In genomic region chr13:106105153-106105552, GRCh38 we compare ENCODE assay signal across 19 cellular contexts.
A peak's percentile ranks its signal among the peaks of the same experiment; 100 is the strongest.
DNase-seq lines count a peak whose midpoint lies in the region; FAIRE-seq and TF ChIP-seq lines count a peak whose summit lies in the region.
"Had no signal": no experiment of that assay in that cellular context is flagged by ENCODE, and none has a peak within 500 bp of the region (broad histone marks: within the 10 kb centered on the region; RNA-seq: fewer than 3 reads in every experiment).

No MANE protein-coding gene starts in this region.

- no peaks in the 10 kb centered on the region for H3K36me3 Mint-ChIP-seq in activated T-cell treated with anti-CD3 and anti-CD28 coated beads, Interleukin-2, amount 50 U/mL, for 24 hours (ENCODE audit: low read depth)
- H3K36me3 Mint-ChIP-seq in mesothelial cell of epicardium = no peaks in the 10 kb centered on the region
- H3K36me3 Mint-ChIP-seq: activated naive CD4-positive, alpha-beta T cell treated with anti-CD3 and anti-CD28 coated beads, Interleukin-2, amount 50 U/mL, for 24 hours; CD14-positive monocyte; natural killer cell treated with Interleukin-12 subunit alpha and Interleukin-12 subunit beta and Interleukin-15 and Interleukin-18, amount 100 ng/mL, for 72 hours had no signal

- no peaks in the 10 kb centered on the region for H3K9me3 ChIP-seq in osteoblast (ENCODE audit: low read depth, low read length)
- H3K9me3 ChIP-seq: ascending aorta, tibial nerve had no signal

- H3K4me2 ChIP-seq in osteoblast (ENCODE audit: insufficient read depth, low read length) = no peak overlapping the region

- H3K27ac Mint-ChIP-seq in activated T-cell treated with anti-CD3 and anti-CD28 coated beads, Interleukin-2, amount 50 U/mL, for 24 hours = no peak overlapping the region
- H3K27ac Mint-ChIP-seq in mesothelial cell of epicardium = no peak overlapping the region
- H3K27ac Mint-ChIP-seq: activated naive CD4-positive, alpha-beta T cell treated with anti-CD3 and anti-CD28 coated beads, Interleukin-2, amount 50 U/mL, for 24 hours; activated T-helper 1 cell treated with anti-CD3 and anti-CD28 coated beads, Interleukin-12 subunit alpha, Interleukin-12 subunit beta, Interleukin-2, Interleukin-4 antibody, amounts not matched to agents 30 ng/mL and 10 ng/mL and 1 ng/mL, durations not matched to agents 14 hours and 24 hours and 36 hours; natural killer cell treated with Interleukin-12 subunit alpha and Interleukin-12 subunit beta and Interleukin-15 and Interleukin-18, amount 100 ng/mL, for 72 hours; T-helper 2 cell treated with Interferon-gamma antibody and Interleukin-4, amounts not matched to agents 5 μg/mL and 100 μg/mL, for 36 hours had no signal

- H3K4me3 Mint-ChIP-seq in activated T-cell treated with anti-CD3 and anti-CD28 coated beads, Interleukin-2, amount 50 U/mL, for 24 hours = no peak overlapping the region
- H3K4me3 Mint-ChIP-seq in mesothelial cell of epicardium = no peak overlapping the region
- H3K4me3 Mint-ChIP-seq: activated naive CD4-positive, alpha-beta T cell treated with anti-CD3 and anti-CD28 coated beads, Interleukin-2, amount 50 U/mL, for 24 hours; activated T-helper 1 cell treated with anti-CD3 and anti-CD28 coated beads, Interleukin-12 subunit alpha, Interleukin-12 subunit beta, Interleukin-2, Interleukin-4 antibody, amounts not matched to agents 30 ng/mL and 10 ng/mL and 1 ng/mL, durations not matched to agents 14 hours and 24 hours and 36 hours; CD14-positive monocyte; natural killer cell treated with Interleukin-12 subunit alpha and Interleukin-12 subunit beta and Interleukin-15 and Interleukin-18, amount 100 ng/mL, for 72 hours; T-helper 2 cell treated with Interferon-gamma antibody and Interleukin-4, amounts not matched to agents 5 μg/mL and 100 μg/mL, for 36 hours had no signal

- peak; percentile 23 for DNase-seq in EH (ENCODE audit: low read depth)
- peak; percentile 42 for DNase-seq in NCI-H226
- peak; percentile 91 for DNase-seq in bronchial epithelial cell (ENCODE audit: low read depth)
- DNase-seq in osteoblast (ENCODE audit: insufficient read length, low spot score, missing footprints) = no peak
- no peak for DNase-seq in activated naive CD4-positive, alpha-beta T cell (lab: John Stamatoyannopoulos, UW)
- no peak for DNase-seq in GDM1 (lab: John Stamatoyannopoulos, UW)
- DNase-seq in activated T-cell treated with anti-CD3 and anti-CD28 coated beads, Interleukin-2, amount 50 U/mL, for 24 hours = no peak
- no peak for DNase-seq in mesothelial cell of epicardium (ENCODE audit: low spot score in 2 of 2, unreplicated experiment in 2 of 2)
- DNase-seq: NCI-H1436 treated with DMSO at 0.1 percent for 48 hours; NCI-H510A treated with DMSO at 0.1 percent for 48 hours; stimulated activated CD8-positive, alpha-beta memory T cell treated with anti-CD3 and anti-CD28 coated beads, Interleukin-4, amount 100 ng/mL, for 48 hours had no signal

- no peaks in the 10 kb centered on the region for H3K9me3 Mint-ChIP-seq in activated T-cell treated with anti-CD3 and anti-CD28 coated beads, Interleukin-2, amount 50 U/mL, for 24 hours
- H3K9me3 Mint-ChIP-seq in mesothelial cell of epicardium = no peaks in the 10 kb centered on the region
- H3K9me3 Mint-ChIP-seq: activated naive CD4-positive, alpha-beta T cell treated with anti-CD3 and anti-CD28 coated beads, Interleukin-2, amount 50 U/mL, for 24 hours; activated T-helper 1 cell treated with anti-CD3 and anti-CD28 coated beads, Interleukin-12 subunit alpha, Interleukin-12 subunit beta, Interleukin-2, Interleukin-4 antibody, amounts not matched to agents 30 ng/mL and 10 ng/mL and 1 ng/mL, durations not matched to agents 14 hours and 24 hours and 36 hours; T-helper 2 cell treated with Interferon-gamma antibody and Interleukin-4, amounts not matched to agents 5 μg/mL and 100 μg/mL, for 36 hours had no signal

- no peaks in the 10 kb centered on the region for H3K79me2 ChIP-seq in osteoblast (ENCODE audit: insufficient read depth, low read length)

- peak; percentile 32 for FAIRE-seq in bronchial epithelial cell (lab: Jason Lieb, UNC)
- FAIRE-seq: K562 had no signal

- peak overlapping the region; percentile 92 for H3K27ac ChIP-seq in osteoblast (ENCODE audit: low read depth, low read length)
- H3K27ac ChIP-seq: ascending aorta, tibial nerve had no signal

- no peak overlapping the region for H2AFZ ChIP-seq in osteoblast (ENCODE audit: low read length)

- no peaks in the 10 kb centered on the region for H3K36me3 ChIP-seq in bronchial epithelial cell (ENCODE audit: control insufficient read depth, insufficient read depth, low read length)
- no peaks in the 10 kb centered on the region for H3K36me3 ChIP-seq in osteoblast (ENCODE audit: insufficient read depth, low read length)
- H3K36me3 ChIP-seq: ascending aorta, tibial nerve had no signal

- TF ChIP-seq CTCF in bronchial epithelial cell (IDR thresholded peaks at IDR 0.05; ENCODE audit: insufficient read depth, low read length, severe bottlenecking) (no peak), osteoblast (IDR thresholded peaks at IDR 0.05; ENCODE audit: extremely low read depth, low read depth, low read length) (no peak), mesothelial cell of epicardium (IDR thresholded peaks at IDR 0.05; ENCODE audit: unreplicated experiment) (no peak)

- no peaks in the 10 kb centered on the region for H3K4me1 Mint-ChIP-seq in activated T-cell treated with anti-CD3 and anti-CD28 coated beads, Interleukin-2, amount 50 U/mL, for 24 hours (ENCODE audit: low read depth)
- H3K4me1 Mint-ChIP-seq in mesothelial cell of epicardium = peaks cover 16% of the 10 kb centered on the region
- H3K4me1 Mint-ChIP-seq: activated naive CD4-positive, alpha-beta T cell treated with anti-CD3 and anti-CD28 coated beads, Interleukin-2, amount 50 U/mL, for 24 hours; CD14-positive monocyte had no signal

- H3K27me3 ChIP-seq in bronchial epithelial cell (ENCODE audit: control insufficient read depth, insufficient read depth, low read length) (no peaks in the 10 kb centered on the region), osteoblast (ENCODE audit: insufficient read depth, low read length) (no peaks in the 10 kb centered on the region)
- H3K27me3 ChIP-seq: ascending aorta, tibial nerve had no signal

- H3K4me3 ChIP-seq in bronchial epithelial cell (ENCODE audit: low read depth, low read length) (no peak overlapping the region), osteoblast (ENCODE audit: insufficient read depth, low read length) (no peak overlapping the region)
- H3K4me3 ChIP-seq: ascending aorta, K562, tibial nerve had no signal

- H4K20me1 ChIP-seq in osteoblast (ENCODE audit: insufficient read depth, low read length) = no peaks in the 10 kb centered on the region

- peaks cover 38% of the 10 kb centered on the region for H3K4me1 ChIP-seq in osteoblast (ENCODE audit: insufficient read depth, low read length)
- H3K4me1 ChIP-seq: ascending aorta, tibial nerve had no signal

- no peaks in the 10 kb centered on the region for H3K27me3 Mint-ChIP-seq in activated T-cell treated with anti-CD3 and anti-CD28 coated beads, Interleukin-2, amount 50 U/mL, for 24 hours
- H3K27me3 Mint-ChIP-seq in mesothelial cell of epicardium (ENCODE audit: low read depth) = no peaks in the 10 kb centered on the region
- H3K27me3 Mint-ChIP-seq: activated naive CD4-positive, alpha-beta T cell treated with anti-CD3 and anti-CD28 coated beads, Interleukin-2, amount 50 U/mL, for 24 hours; natural killer cell treated with Interleukin-12 subunit alpha and Interleukin-12 subunit beta and Interleukin-15 and Interleukin-18, amount 100 ng/mL, for 72 hours had no signal

Comparison
In these comparisons a context has a peak if more than half of its experiments do, and no peak if none do; other contexts are left out.
1. DNase-seq: peak in EH (single experiment), NCI-H226 (single experiment) and bronchial epithelial cell (single experiment); none in osteoblast (single experiment), activated naive CD4-positive, alpha-beta T cell (0 of 4), GDM1 (single experiment), activated T-cell treated with anti-CD3 and anti-CD28 coated beads, Interleukin-2, amount 50 U/mL, for 24 hours (single experiment) and mesothelial cell of epicardium (0 of 2).